8 cellular contexts compared by ENCODE assay signal in genomic region chr9:114372971-114373591, GRCh38. TPM values are rescaled to one million over a fixed set of nuclear protein-coding genes. Genes with fewer than 3 reads are reported as not detected.
DNase-seq lines count a peak whose midpoint lies in the region; ATAC-seq and TF ChIP-seq lines count a peak whose summit lies in the region.

No MANE protein-coding gene starts in this region.

- no peaks in the 10 kb centered on the region for H3K9me3 Mint-ChIP-seq in Caco-2 (ENCODE audit: unreplicated experiment)

- H3K4me3 Mint-ChIP-seq in Caco-2 (ENCODE audit: unreplicated experiment), result no peak overlapping the region

- H3K36me3 ChIP-seq in right atrium auricular region (peaks cover 22% of the 10 kb centered on the region), Caco-2 (ENCODE audit: control insufficient read depth, insufficient read depth, low read length) (no peaks in the 10 kb centered on the region; the same call in 1 of the 2 replicates)

- H3K27me3 ChIP-seq in right atrium auricular region (no peaks in the 10 kb centered on the region), Caco-2 (replicated peaks; ENCODE audit: control insufficient read depth, insufficient read depth, low read length) (no peaks in the 10 kb centered on the region)

- intact Hi-C loops in Caco-2 (cut with micrococcal nuclease; ENCODE audit: unreplicated experiment), result no loop called here

- no peaks in the 10 kb centered on the region for H3K27me3 Mint-ChIP-seq in Caco-2 (ENCODE audit: insufficient read depth, unreplicated experiment)

- peak; percentile 96 for DNase-seq in GM12865 (ENCODE audit: low read depth)
- peak; percentile 40 for DNase-seq in NK-92 (lab: John Stamatoyannopoulos, UW; ENCODE audit: unreplicated experiment)
- peak; percentile 63 for DNase-seq in activated T-cell treated with anti-CD3 and anti-CD28 coated beads for 1 hour (ENCODE audit: low read depth)
- DNase-seq in right atrium auricular region (ENCODE audit: low spot score), result no peak
- DNase-seq in stimulated activated CD8-positive, alpha-beta memory T cell treated with anti-CD3 and anti-CD28 coated beads, Interleukin-15, amount 100 ng/mL, for 4 hours (ENCODE audit: low read depth in 2 of 2), result peak; percentile 56 to 60
- DNase-seq in Caco-2, result no peak
- no peak for DNase-seq in ecto neural progenitor cell (ENCODE audit: low spot score)

- H3K4me1 ChIP-seq in right atrium auricular region (peaks cover 0 to 19% of the 10 kb centered on the region in 2 donors), Caco-2 (no peaks in the 10 kb centered on the region)

- H3K4me1 Mint-ChIP-seq in Caco-2 (ENCODE audit: low read depth, unreplicated experiment), result no peaks in the 10 kb centered on the region

- CTCF ChIA-PET in Caco-2 (lab: Charles Lee), result interaction anchor here (0.7 kb wide), 1 partner anchor 21 kb away, joined by 4 read pairs; no protein-coding TSS in a partner anchor

- TF ChIP-seq CTCF in GM12865 (IDR thresholded peaks at IDR 0.05; ENCODE audit: insufficient read depth, low read depth, low read length, missing control alignments) (peak; percentile 1), right atrium auricular region (IDR thresholded peaks at IDR 0.05) (no peak), Caco-2 (IDR thresholded peaks at IDR 0.05; ENCODE audit: insufficient read depth in 1 of 2, low read depth in 1 of 2, low read length in 1 of 2, severe bottlenecking in 1 of 2, unreplicated experiment in 1 of 2) (no peak)

- ATAC-seq in HG02588 (IDR thresholded peaks at IDR 0.05; ENCODE audit: unreplicated experiment), result peak; percentile 96

- H3K27ac ChIP-seq in right atrium auricular region, result peak overlapping the region; percentile 14 to 48

- POLR2A ChIA-PET in Caco-2 (lab: Charles Lee), result no interaction called here

- no TSS peak for BruUV-seq in Caco-2 (replicated peaks; lab: Mats Ljungman, UMichigan)

- peaks cover 6% of the 10 kb centered on the region for H3K36me3 Mint-ChIP-seq in Caco-2 (ENCODE audit: insufficient read depth, unreplicated experiment)

- no peaks in the 10 kb centered on the region for H3K9me3 ChIP-seq in right atrium auricular region
- no peaks in the 10 kb centered on the region for H3K9me3 ChIP-seq in Caco-2

- H3K4me3 ChIP-seq in GM12865 (ENCODE audit: low read depth, low read length) (peak overlapping the region; percentile 31), right atrium auricular region (no peak overlapping the region), Caco-2 (ENCODE audit: low read depth, low read length) (no peak overlapping the region)

- no peak overlapping the region for H3K27ac Mint-ChIP-seq in Caco-2 (ENCODE audit: unreplicated experiment)

RNA-seq across cellular contexts. Expression of gene AKNA, which starts 14.7 kb away (rescaled TPM):
- total RNA-seq in right atrium auricular region (1 to 10 TPM; 3.1 to 7.8 TPM), Caco-2 (2022) (43.0 and 57.8 TPM in 2 replicates)

RNA-seq across cellular contexts. Expression of gene ORM2, which starts 43.4 kb away (rescaled TPM):
- total RNA-seq in right atrium auricular region, result not detected
- total RNA-seq in Caco-2 (2022), result 45.5 and 46.0 TPM in 2 replicates

RNA-seq across cellular contexts. Expression of gene ORM1, which starts 50.2 kb away (rescaled TPM):
- not detected for total RNA-seq in right atrium auricular region
- 18.3 and 27.5 TPM in 2 replicates for total RNA-seq in Caco-2 (2022)

Comparison
In these comparisons a context has a peak if more than half of its experiments do, and no peak if none do; other contexts are left out.
1. DNase-seq: peak in GM12865 (single experiment), NK-92 (single experiment), activated T-cell treated with anti-CD3 and anti-CD28 coated beads for 1 hour (single experiment) and stimulated activated CD8-positive, alpha-beta memory T cell treated with anti-CD3 and anti-CD28 coated beads, Interleukin-15, amount 100 ng/mL, for 4 hours (2 of 2); none in right atrium auricular region (single experiment), Caco-2 (0 of 2) and ecto neural progenitor cell (single experiment).
2. RNA of gene ORM2, which starts 43.4 kb away (total RNA-seq): 45.5 to 46.0 TPM in Caco-2; not detected in right atrium auricular region; every median in the first group is over 10 times any median in the second.
3. RNA of gene ORM1, which starts 50.2 kb away (total RNA-seq): 18.3 to 27.5 TPM in Caco-2; not detected in right atrium auricular region; every median in the first group is over 10 times any median in the second.